8 cellular contexts compared by ENCODE assay signal in genomic region chr12:100058482-100059029, GRCh38.
DNase-seq lines count a peak whose midpoint lies in the region; ATAC-seq and TF ChIP-seq lines count a peak whose summit lies in the region.

No MANE protein-coding gene starts in this region.

- H3K36me3 Mint-ChIP-seq in Calu3 (ENCODE audit: insufficient read depth, unreplicated experiment) (no peaks in the 10 kb centered on the region), immature natural killer cell (peaks cover 40 to 60% (median 50%) of the 10 kb centered on the region in 3 donors)

- no TSS peak for BruUV-seq in Calu3 (replicated peaks; lab: Mats Ljungman, UMichigan)

- DNase-seq in ACHN = peak; percentile 34
- no peak for DNase-seq in LNCaP clone FGC (ENCODE audit: low read depth)
- DNase-seq in fibroblast of gingiva (ENCODE audit: low read depth) = peak; percentile 76
- DNase-seq in Calu3 = no peak
- no peak for DNase-seq in immature natural killer cell

- H3K4me3 Mint-ChIP-seq in Calu3 (ENCODE audit: low read depth, unreplicated experiment) = no peak overlapping the region
- H3K4me3 Mint-ChIP-seq in immature natural killer cell = no peak overlapping the region

- CTCF ChIA-PET in Calu3 (lab: Charles Lee) = no interaction called here

- H3K9me3 Mint-ChIP-seq in Calu3 (ENCODE audit: low read depth, unreplicated experiment) (no peaks in the 10 kb centered on the region), immature natural killer cell (no peaks in the 10 kb centered on the region)

- H3K27ac Mint-ChIP-seq in Calu3 (ENCODE audit: unreplicated experiment) = no peak overlapping the region
- H3K27ac Mint-ChIP-seq in immature natural killer cell = no peak overlapping the region

- ATAC-seq in GM21367 (IDR thresholded peaks at IDR 0.05; ENCODE audit: unreplicated experiment) = peak; percentile 50
- ATAC-seq in HG03571 (IDR thresholded peaks at IDR 0.05; ENCODE audit: unreplicated experiment) = no peak
- ATAC-seq in GM21576 (IDR thresholded peaks at IDR 0.05; ENCODE audit: unreplicated experiment) = no peak

- H3K27me3 Mint-ChIP-seq in Calu3 (ENCODE audit: unreplicated experiment) (no peaks in the 10 kb centered on the region), immature natural killer cell (ENCODE audit: low read depth in 3 of 3) (no peaks in the 10 kb centered on the region)

- H3K4me3 ChIP-seq in LNCaP clone FGC (ENCODE audit: low read depth, low read length) = no peak overlapping the region

- no peaks in the 10 kb centered on the region for H3K4me1 Mint-ChIP-seq in Calu3 (ENCODE audit: low read depth, unreplicated experiment)
- no peaks in the 10 kb centered on the region for H3K4me1 Mint-ChIP-seq in immature natural killer cell

- TF ChIP-seq CTCF in LNCaP clone FGC (IDR thresholded peaks at IDR 0.05; ENCODE audit: control insufficient read depth, extremely low read depth, insufficient read depth) = peak; percentile 52
- TF ChIP-seq CTCF in Calu3 (IDR thresholded peaks at IDR 0.05; ENCODE audit: unreplicated experiment) = no peak

- intact Hi-C loops in Calu3 (cut with micrococcal nuclease; ENCODE audit: unreplicated experiment) = no loop called here

- in situ Hi-C loops in ACHN (cut with HindIII; ENCODE audit: low pct_ligation_motif_present, low pct_unique_long_range_greater_than_20kb, low sequenced_read_pairs) = no loop called here

Comparison
In these comparisons a context has a peak if more than half of its experiments do, and no peak if none do; other contexts are left out.
1. DNase-seq: peak in ACHN (single experiment) and fibroblast of gingiva (single experiment); none in LNCaP clone FGC (single experiment), Calu3 (single experiment) and immature natural killer cell (0 of 3).